Comparison of ENCODE assay signal across 8 cellular contexts in the genomic region with DNA sequence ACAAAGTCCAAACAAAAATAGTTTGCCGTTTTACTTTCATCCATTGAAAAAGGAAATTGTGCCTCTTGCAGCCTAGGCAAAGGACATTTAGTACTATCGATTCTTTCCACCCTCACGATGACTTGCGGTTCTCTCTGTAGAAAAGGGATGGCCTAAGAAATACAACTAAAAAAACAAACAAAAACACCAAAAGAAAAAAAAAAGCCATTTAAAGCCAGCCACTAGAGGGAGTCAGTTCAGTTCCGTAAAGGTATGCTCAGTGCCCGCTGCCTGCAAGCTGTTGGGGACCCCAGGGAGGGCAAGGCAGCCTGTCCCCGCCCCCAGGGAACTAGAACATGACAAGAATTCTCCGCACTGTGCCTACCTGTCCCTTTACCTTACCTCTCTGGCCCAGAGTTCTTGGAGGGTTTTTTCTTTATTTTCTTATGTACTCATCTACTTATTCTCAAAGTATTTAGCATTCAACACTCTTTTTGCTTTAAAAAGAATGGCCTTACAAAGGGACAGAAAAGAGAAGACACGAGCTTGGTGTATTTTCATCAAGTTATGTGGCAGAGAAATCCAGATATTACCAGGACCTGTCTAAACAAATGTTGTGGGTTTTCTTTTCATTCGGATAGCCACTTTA. TPM values are rescaled to one million over a fixed set of nuclear protein-coding genes. Genes with fewer than 3 reads are reported as not detected.
A peak's percentile ranks its signal among the peaks of the same experiment; 100 is the strongest.
DNase-seq lines count a peak whose midpoint lies in the region; ATAC-seq and TF ChIP-seq lines count a peak whose summit lies in the region.

No MANE protein-coding gene starts in this region.

- DNase-seq in NCI-H524 (lab: John Stamatoyannopoulos, UW), result peak; percentile 16 to 52
- DNase-seq in NCI-H524 treated with DMSO at 0.1 percent for 48 hours (lab: John Stamatoyannopoulos, UW), result no peak
- DNase-seq in HT-29 (ENCODE audit: low spot score), result peak; percentile 71
- DNase-seq in SKM-1 treated with dmso at 0.1 percent for 144 hours (lab: John Stamatoyannopoulos, UW; ENCODE audit: unreplicated experiment), result peak; percentile 51
- DNase-seq in breast epithelium (ENCODE audit: low spot score in 2 of 2), result no peak
- DNase-seq in left kidney (ENCODE audit: low read depth, low spot score), result peak; percentile 80
- DNase-seq in stimulated activated naive CD4-positive, alpha-beta T cell treated with Interleukin-2 at 50 U/mL for 16 hours (lab: John Stamatoyannopoulos, UW), result peak; percentile 22

- no peak for TF ChIP-seq POLR2A in breast epithelium (IDR thresholded peaks at IDR 0.05)

- no peaks in the 10 kb centered on the region for H3K36me3 ChIP-seq in breast epithelium

- H3K4me3 ChIP-seq in breast epithelium, result no peak overlapping the region

- ATAC-seq in GM21619 (IDR thresholded peaks at IDR 0.05; ENCODE audit: unreplicated experiment), result no peak

- no peaks in the 10 kb centered on the region for H3K4me1 ChIP-seq in breast epithelium

- no peaks in the 10 kb centered on the region for H3K9me3 ChIP-seq in breast epithelium

- no peak overlapping the region for H3K27ac ChIP-seq in breast epithelium

- peak; percentile 40 to 57 (median 56) for TF ChIP-seq CTCF in breast epithelium (IDR thresholded peaks at IDR 0.05)

- intact Hi-C loops in breast epithelium (cut with DNase I; ENCODE audit: low total_unique reads), result no loop called here

- no peaks in the 10 kb centered on the region for H3K27me3 ChIP-seq in breast epithelium

RNA-seq across cellular contexts. Expression of gene NR2E3, which starts 29.9 kb away (rescaled TPM):
- 0.13 and 0.46 TPM in 2 replicates for total RNA-seq in HT-29 (2014; rRNA removed; shearing (Covaris generic))
- 1 to 10 TPM in 2 of 3 donors, not detected in 1; 1.6 to 2.9 TPM for total RNA-seq in breast epithelium

Comparison
In these comparisons a context has a peak if more than half of its experiments do, and no peak if none do; other contexts are left out.
1. DNase-seq: peak in NCI-H524 (2 of 2), HT-29 (single experiment), SKM-1 treated with dmso at 0.1 percent for 144 hours (single experiment), left kidney (single experiment) and stimulated activated naive CD4-positive, alpha-beta T cell treated with Interleukin-2 at 50 U/mL for 16 hours (single experiment); none in NCI-H524 treated with DMSO at 0.1 percent for 48 hours (single experiment) and breast epithelium (0 of 2).